2 cellular contexts compared by ENCODE assay signal in the genomic region with DNA sequence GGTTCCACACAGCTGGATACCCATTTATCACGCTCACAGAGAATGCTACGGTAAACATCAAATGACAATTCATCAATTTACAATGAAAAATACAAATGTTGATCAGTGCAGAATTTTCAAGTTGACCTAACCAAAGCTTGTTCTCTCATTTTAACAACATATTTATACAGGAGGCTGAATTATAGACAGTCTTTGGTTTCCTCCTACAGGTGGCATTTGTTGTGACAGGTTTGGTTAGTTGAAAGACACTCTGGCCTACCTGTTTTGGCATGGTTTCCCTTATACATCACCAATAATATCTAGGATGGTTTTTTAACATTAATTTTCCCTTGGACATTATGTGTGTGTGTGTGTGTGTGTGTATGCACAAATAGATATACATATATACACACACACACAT.
TF ChIP-seq lines count a peak whose summit lies in the region.

No MANE protein-coding gene starts in this region.

TF ChIP-seq in GM12878, 131 proteins besides CTCF, POLR2A, EP300 and RAD21 (continued from another document):
- TF ChIP-seq KDM1A (IDR thresholded peaks at IDR 0.05; ENCODE audit: borderline replicate concordance) (no peak), YY1 (IDR thresholded peaks at IDR 0.05; ENCODE audit: low read depth, low read length) (no peak), SMC3 (IDR thresholded peaks at IDR 0.05; ENCODE audit: borderline replicate concordance, low read length) (peak; percentile 7; the same call in 1 of the 2 replicates), MTA3 (IDR thresholded peaks at IDR 0.05; ENCODE audit: borderline replicate concordance, low read length) (no peak), CBFB (IDR thresholded peaks at IDR 0.05; ENCODE audit: low read depth) (no peak)
- TF ChIP-seq, protein P1, sequence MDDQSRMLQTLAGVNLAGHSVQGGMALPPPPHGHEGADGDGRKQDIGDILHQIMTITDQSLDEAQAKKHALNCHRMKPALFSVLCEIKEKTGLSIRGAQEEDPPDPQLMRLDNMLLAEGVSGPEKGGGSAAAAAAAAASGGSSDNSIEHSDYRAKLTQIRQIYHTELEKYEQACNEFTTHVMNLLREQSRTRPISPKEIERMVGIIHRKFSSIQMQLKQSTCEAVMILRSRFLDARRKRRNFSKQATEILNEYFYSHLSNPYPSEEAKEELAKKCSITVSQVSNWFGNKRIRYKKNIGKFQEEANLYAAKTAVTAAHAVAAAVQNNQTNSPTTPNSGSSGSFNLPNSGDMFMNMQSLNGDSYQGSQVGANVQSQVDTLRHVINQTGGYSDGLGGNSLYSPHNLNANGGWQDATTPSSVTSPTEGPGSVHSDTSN (IDR thresholded peaks at IDR 0.05; ENCODE audit: insufficient replicate concordance, low read depth, low read length), result no peak
- TF ChIP-seq, protein P2, sequence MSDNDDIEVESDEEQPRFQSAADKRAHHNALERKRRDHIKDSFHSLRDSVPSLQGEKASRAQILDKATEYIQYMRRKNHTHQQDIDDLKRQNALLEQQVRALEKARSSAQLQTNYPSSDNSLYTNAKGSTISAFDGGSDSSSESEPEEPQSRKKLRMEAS (IDR thresholded peaks at IDR 0.05; ENCODE audit: low read depth, low read length), result no peak
TF ChIP-seq in GM12878: peak in this region for 1.

TF ChIP-seq in neural cell, 6 proteins besides CTCF, POLR2A, EP300 and RAD21:
- TF ChIP-seq SMC3 (conservative IDR thresholded peaks at IDR 0.05; ENCODE audit: poor library complexity) (peak; percentile 19), POLR2AphosphoS5 (IDR thresholded peaks at IDR 0.05) (no peak)
